In genomic region chr15:85737061-85737460, GRCh38 we compare ENCODE assay signal across 30 cellular contexts.
"Had no signal": no experiment of that assay in that cellular context is flagged by ENCODE, and none has a peak within 500 bp of the region (broad histone marks: within the 10 kb centered on the region; RNA-seq: fewer than 3 reads in every experiment).

No MANE protein-coding gene starts in this region.

- H3K4me3 Mint-ChIP-seq: activated B cell treated with CpG ODN at 0.5 μM for 24 hours; activated CD4-positive, alpha-beta memory T cell treated with anti-CD3 and anti-CD28 coated beads, Interleukin-2, amount 10 ng/mL, durations not matched to agents 7 days and 5 days; activated naive CD8-positive, alpha-beta T cell; brain; central memory CD8-positive, alpha-beta T cell; T-helper 1 cell treated with Interleukin-12 subunit alpha and Interleukin-12 subunit beta and Interleukin-4 antibody, amounts not matched to agents 30 μg/mL and 1 μg/mL, for 36 hours had no signal

- H3K4me1 Mint-ChIP-seq: activated B cell treated with CpG ODN at 0.5 μM for 24 hours; activated CD4-positive, alpha-beta memory T cell treated with anti-CD3 and anti-CD28 coated beads, Interleukin-2, amount 10 ng/mL, durations not matched to agents 7 days and 5 days had no signal

- H3K27ac Mint-ChIP-seq: activated B cell treated with CpG ODN at 0.5 μM for 24 hours; activated CD4-positive, alpha-beta memory T cell treated with anti-CD3 and anti-CD28 coated beads, Interleukin-2, amount 10 ng/mL, durations not matched to agents 7 days and 5 days; T-helper 1 cell treated with Interleukin-12 subunit alpha and Interleukin-12 subunit beta and Interleukin-4 antibody, amounts not matched to agents 30 μg/mL and 1 μg/mL, for 36 hours had no signal

- H3K27me3 Mint-ChIP-seq: activated B cell treated with CpG ODN at 0.5 μM for 24 hours; activated CD4-positive, alpha-beta memory T cell treated with anti-CD3 and anti-CD28 coated beads, Interleukin-2, amount 10 ng/mL, durations not matched to agents 7 days and 5 days; activated naive CD8-positive, alpha-beta T cell; brain; central memory CD8-positive, alpha-beta T cell had no signal

- ATAC-seq: Panc1, SK-N-SH treated with all-trans-retinoic acid at 6 μM for 48 hours had no signal

- DNase-seq: activated B cell treated with CpG ODN at 0.5 μM for 24 hours; activated CD4-positive, alpha-beta memory T cell treated with anti-CD3 and anti-CD28 coated beads, Interleukin-2, amount 10 ng/mL, durations not matched to agents 7 days and 5 days; activated CD4-positive, alpha-beta T cell treated with anti-CD3 and anti-CD28 coated beads for 1 hour; activated CD4-positive, alpha-beta T cell treated with anti-CD3 and anti-CD28 coated beads, Interleukin-2, amount 50 U/mL, for 1 hour; activated effector memory CD4-positive, alpha-beta T cell treated with Interleukin-2 at 50 U/mL for 16 hours; activated naive CD4-positive, alpha-beta T cell treated with Interleukin-2 at 50 U/mL for 16 hours; activated T-cell treated with anti-CD3 and anti-CD28 coated beads for 4 hours; amygdala; KBM-7; NCI-H1048; NCI-H1417; NCI-H2029; NCI-H2107; NCI-H2171 treated with DMSO at 0.1 percent for 48 hours; NCI-H226; NCI-H526; NCI-H82; OCI-M1; Right ventricle myocardium superior; RPMI8226; SJCRH30; SW 1271; T-helper 9 cell had no signal

- FAIRE-seq: astrocyte had no signal
